In the genomic region with DNA sequence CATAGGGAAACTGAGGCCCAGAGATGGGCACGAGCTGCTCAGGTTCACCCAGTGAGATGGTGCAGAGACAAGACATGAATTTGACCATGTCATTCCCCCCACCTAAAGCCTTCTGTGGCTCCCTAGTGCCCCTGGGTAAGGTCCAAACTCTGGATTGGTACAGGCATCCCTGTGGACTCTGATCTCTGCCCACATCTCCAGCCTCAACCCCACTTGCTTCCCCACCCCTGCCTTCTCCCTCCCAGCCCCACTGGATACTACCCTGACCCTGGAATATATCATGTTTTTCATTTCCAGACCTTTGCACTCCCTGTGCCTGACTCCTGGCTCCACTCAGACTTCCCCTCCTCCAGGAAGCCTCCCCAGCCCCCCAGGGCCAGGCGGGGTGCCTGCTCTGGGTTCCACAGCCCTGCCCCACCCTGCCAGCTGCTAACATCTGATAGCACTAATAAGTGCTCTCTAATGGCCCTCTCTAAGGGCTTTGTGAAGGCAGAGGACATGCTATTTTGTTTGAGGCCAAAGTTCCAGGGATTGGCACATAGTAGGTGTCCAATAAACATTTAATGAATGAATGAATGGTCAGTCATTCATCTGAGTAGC, we compare ENCODE assay signal across 13 cellular contexts. TPM values are rescaled to one million over a fixed set of nuclear protein-coding genes. Genes with fewer than 3 reads are reported as not detected.
DNase-seq lines count a peak whose midpoint lies in the region.
"Had no signal": no experiment of that assay in that cellular context is flagged by ENCODE, and none has a peak within 500 bp of the region (broad histone marks: within the 10 kb centered on the region; RNA-seq: fewer than 3 reads in every experiment).

No MANE protein-coding gene starts in this region.

- peaks cover 3% of the 10 kb centered on the region for H3K79me2 ChIP-seq in trophoblast cell (ENCODE audit: control insufficient read depth, insufficient read depth, low read length, poor library complexity)

- intact Hi-C loops in dendritic cell treated with granulocyte-macrophage colony-stimulating factor and Interleukin-4, amounts not matched to agents 40 ng/mL and 50 ng/mL, for 4 days (cut with micrococcal nuclease): no loop called here

- no peaks in the 10 kb centered on the region for H3K27me3 Mint-ChIP-seq in dendritic cell treated with granulocyte-macrophage colony-stimulating factor and Interleukin-4, amounts not matched to agents 40 ng/mL and 50 ng/mL, for 4 days

- peaks cover 80% of the 10 kb centered on the region for H3K4me1 Mint-ChIP-seq in dendritic cell treated with granulocyte-macrophage colony-stimulating factor and Interleukin-4, amounts not matched to agents 40 ng/mL and 50 ng/mL, for 4 days (ENCODE audit: low read depth)

- peaks cover 0 to 5% (median 0%) of the 10 kb centered on the region in 11 experiments; a peak in 2 of 22 replicates for H3K27me3 ChIP-seq in BLaER1 treated with 17β-estradiol and CSF1 and Interleukin-3, amounts not matched to agents 10 nM and 100 nM
- H3K27me3 ChIP-seq in neuronal stem cell (ENCODE audit: control insufficient read depth in 3 of 3, insufficient read depth in 3 of 3, low read depth in 1 of 3, low read length in 3 of 3) (no peaks in the 10 kb centered on the region), trophoblast cell (ENCODE audit: insufficient read depth, low read length) (no peaks in the 10 kb centered on the region)

- H3K27ac Mint-ChIP-seq in dendritic cell treated with granulocyte-macrophage colony-stimulating factor and Interleukin-4, amounts not matched to agents 40 ng/mL and 50 ng/mL, for 4 days: peak overlapping the region; percentile 97
- H3K27ac Mint-ChIP-seq: CD8-positive, alpha-beta T cell had no signal

- H4K91ac ChIP-seq in neuronal stem cell (ENCODE audit: low read depth, low read length, poor library complexity) (no peak overlapping the region), trophoblast cell (ENCODE audit: low read depth, low read length) (no peak overlapping the region)

- no peak overlapping the region for H3K4me3 ChIP-seq in BLaER1 treated with 17β-estradiol and CSF1 and Interleukin-3, amounts not matched to agents 10 nM and 100 nM
- H3K4me3 ChIP-seq in neuronal stem cell (ENCODE audit: low read length in 2 of 2): no peak overlapping the region
- no peak overlapping the region for H3K4me3 ChIP-seq in trophoblast cell (ENCODE audit: low read depth, low read length)

- no peak overlapping the region for H3K14ac ChIP-seq in neuronal stem cell (ENCODE audit: low read length)
- H3K14ac ChIP-seq in trophoblast cell (ENCODE audit: low read length): no peak overlapping the region

- H2AFZ ChIP-seq in neuronal stem cell (ENCODE audit: low read length) (no peak overlapping the region), trophoblast cell (ENCODE audit: insufficient read depth, low read length, poor library complexity) (no peak overlapping the region)

- POLR2A ChIA-PET in HEK293T (lab: Yijun Ruan, JAX): interaction anchor here (1.3 kb wide), 1 partner anchor 120 kb away, joined by 3 read pairs; no protein-coding TSS in a partner anchor

- H3K9me3 Mint-ChIP-seq in dendritic cell treated with granulocyte-macrophage colony-stimulating factor and Interleukin-4, amounts not matched to agents 40 ng/mL and 50 ng/mL, for 4 days: no peaks in the 10 kb centered on the region
- H3K9me3 Mint-ChIP-seq: CD8-positive, alpha-beta T cell had no signal

- H2BK120ac ChIP-seq in neuronal stem cell (ENCODE audit: low read depth, low read length): no peak overlapping the region
- H2BK120ac ChIP-seq in trophoblast cell (ENCODE audit: insufficient read depth, low read length, poor library complexity): no peak overlapping the region

- H4K20me1 ChIP-seq in BLaER1 treated with 17β-estradiol and CSF1 and Interleukin-3, amounts not matched to agents 10 nM and 100 nM: no peaks in the 10 kb centered on the region; a peak in 1 of 22 replicates

- no peaks in the 10 kb centered on the region for H3K79me1 ChIP-seq in neuronal stem cell (ENCODE audit: low read depth, low read length)
- peaks cover 4% of the 10 kb centered on the region for H3K79me1 ChIP-seq in trophoblast cell (ENCODE audit: low read length)

- peaks cover 6% of the 10 kb centered on the region for H3K36me3 Mint-ChIP-seq in dendritic cell treated with granulocyte-macrophage colony-stimulating factor and Interleukin-4, amounts not matched to agents 40 ng/mL and 50 ng/mL, for 4 days (ENCODE audit: low read depth)
- H3K36me3 Mint-ChIP-seq: CD8-positive, alpha-beta T cell had no signal

- H3K36me3 ChIP-seq in BLaER1 treated with 17β-estradiol and CSF1 and Interleukin-3, amounts not matched to agents 10 nM and 100 nM: no peaks in the 10 kb centered on the region
- peaks cover 0 to 23% of the 10 kb centered on the region in 2 donors for H3K36me3 ChIP-seq in neuronal stem cell (replicated peaks in 1 of 2; ENCODE audit: control insufficient read depth in 2 of 2, insufficient read depth in 2 of 2, low read length in 2 of 2)
- no peaks in the 10 kb centered on the region for H3K36me3 ChIP-seq in trophoblast cell (ENCODE audit: control insufficient read depth in 1 of 2, insufficient read depth in 2 of 2, low read length in 2 of 2)

- WGBS in neuronal stem cell (ENCODE audit: extremely low coverage in 2 of 2, insufficient read length in 2 of 2, insufficient replicate concordance in 1 of 2), 2 donors: no CpG with 5 or more reads among the region's 2 CpGs
- no CpG with 5 or more reads among the region's 2 CpGs for WGBS in trophoblast cell (ENCODE audit: extremely low coverage, insufficient coverage, insufficient read length)

- CTCF ChIA-PET in HEK293T (lab: Yijun Ruan, JAX): interaction anchor here (0.6 to 0.7 kb wide), 2 partner anchors 88 to 220 kb away, joined by 3 read pairs; no protein-coding TSS in a partner anchor

- H3K27ac ChIP-seq in BLaER1 treated with 17β-estradiol and CSF1 and Interleukin-3, amounts not matched to agents 10 nM and 100 nM: peak overlapping the region in 5 of 11 experiments; percentile 28 to 86 (median 79); a peak in 7 of 22 replicates
- H3K27ac ChIP-seq in neuronal stem cell (replicated peaks; ENCODE audit: low read length): no peak overlapping the region
- H3K27ac ChIP-seq in trophoblast cell (ENCODE audit: low read depth, low read length): no peak overlapping the region

- H2BK12ac ChIP-seq in neuronal stem cell (ENCODE audit: low read length): peak overlapping the region; percentile 31
- H2BK12ac ChIP-seq in trophoblast cell (ENCODE audit: low read length): no peak overlapping the region

- H4K8ac ChIP-seq in neuronal stem cell (ENCODE audit: low read depth, low read length) (no peak overlapping the region), trophoblast cell (ENCODE audit: low read depth, low read length) (no peak overlapping the region)

- H3K23ac ChIP-seq in neuronal stem cell (ENCODE audit: low read depth, low read length, poor library complexity) (no peak overlapping the region), trophoblast cell (ENCODE audit: low read length) (no peak overlapping the region)

- H3K9me3 ChIP-seq in BLaER1 treated with 17β-estradiol and CSF1 and Interleukin-3, amounts not matched to agents 10 nM and 100 nM (replicated peaks in 1 of 11): no peaks in the 10 kb centered on the region
- H3K9me3 ChIP-seq in neuronal stem cell (replicated peaks in 1 of 2; ENCODE audit: control insufficient read depth in 2 of 2, insufficient read depth in 1 of 2, low read depth in 1 of 2, low read length in 2 of 2) (no peaks in the 10 kb centered on the region), trophoblast cell (ENCODE audit: insufficient read depth, low read depth, low read length) (no peaks in the 10 kb centered on the region)

- peak; percentile 20 for DNase-seq in OCI-M1 (lab: John Stamatoyannopoulos, UW)
- DNase-seq in neuronal stem cell (ENCODE audit: low spot score): no peak
- no peak for DNase-seq in NCI-H2196 (lab: John Stamatoyannopoulos, UW; ENCODE audit: unreplicated experiment)
- DNase-seq in HEK293T (ENCODE audit: extremely low spot score): no peak
- DNase-seq in trophoblast cell: no peak
- DNase-seq: CD8-positive, alpha-beta T cell; DMS79 treated with DMSO at 0.1 percent for 48 hours; H7; NCI-H1092 treated with DMSO at 0.1 percent for 48 hours; NCI-H1694 treated with DMSO at 0.1 percent for 48 hours; NCI-H446 treated with DMSO at 0.1 percent for 48 hours had no signal

- no peak overlapping the region for H2BK5ac ChIP-seq in neuronal stem cell (ENCODE audit: low read length)
- no peak overlapping the region for H2BK5ac ChIP-seq in trophoblast cell (ENCODE audit: low read depth, low read length, poor library complexity)

- H3K4ac ChIP-seq in neuronal stem cell (ENCODE audit: low read length): no peak overlapping the region
- no peak overlapping the region for H3K4ac ChIP-seq in trophoblast cell (ENCODE audit: low read depth, low read length)

- H2AK5ac ChIP-seq in neuronal stem cell (ENCODE audit: low read depth, low read length): peak overlapping the region; percentile 77
- H2AK5ac ChIP-seq in trophoblast cell (ENCODE audit: low read length): no peak overlapping the region

- H4K12ac ChIP-seq in trophoblast cell (ENCODE audit: low read depth, low read length): no peak overlapping the region

- no peak overlapping the region for H3K18ac ChIP-seq in neuronal stem cell (ENCODE audit: low read length)
- no peak overlapping the region for H3K18ac ChIP-seq in trophoblast cell (ENCODE audit: low read length)

- H2BK15ac ChIP-seq in neuronal stem cell (ENCODE audit: low read length): no peak overlapping the region

- peak overlapping the region in 6 of 11 experiments; percentile 69 to 99 (median 96); a peak in 9 of 22 replicates for H3K4me2 ChIP-seq in BLaER1 treated with 17β-estradiol and CSF1 and Interleukin-3, amounts not matched to agents 10 nM and 100 nM
- H3K4me2 ChIP-seq in neuronal stem cell (ENCODE audit: insufficient read depth, low read length, poor library complexity, severe bottlenecking) (no peak overlapping the region), trophoblast cell (ENCODE audit: low read length) (no peak overlapping the region)

- peak overlapping the region in 1 of 11 experiments; percentile 12; a peak in 1 of 22 replicates for H3K9ac ChIP-seq in BLaER1 treated with 17β-estradiol and CSF1 and Interleukin-3, amounts not matched to agents 10 nM and 100 nM
- H3K9ac ChIP-seq in neuronal stem cell (ENCODE audit: low read depth, low read length, poor library complexity) (no peak overlapping the region), trophoblast cell (ENCODE audit: low read length) (no peak overlapping the region)

- H3K4me3 Mint-ChIP-seq in dendritic cell treated with granulocyte-macrophage colony-stimulating factor and Interleukin-4, amounts not matched to agents 40 ng/mL and 50 ng/mL, for 4 days: no peak overlapping the region
- H3K4me3 Mint-ChIP-seq: CD8-positive, alpha-beta T cell had no signal

- peaks cover 14 to 80% (median 24%) of the 10 kb centered on the region in 10 experiments for H3K4me1 ChIP-seq in BLaER1 treated with 17β-estradiol and CSF1 and Interleukin-3, amounts not matched to agents 10 nM and 100 nM
- H3K4me1 ChIP-seq in neuronal stem cell (ENCODE audit: control insufficient read depth in 2 of 2, insufficient read depth in 1 of 2, low read depth in 1 of 2, low read length in 2 of 2): peaks cover under 1 to 13% of the 10 kb centered on the region in 2 donors
- H3K4me1 ChIP-seq in trophoblast cell (ENCODE audit: control insufficient read depth in 1 of 2, insufficient read depth in 2 of 2, low read length in 2 of 2): peaks cover 7 to 10% of the 10 kb centered on the region in 2 experiments

RNA-seq across cellular contexts. Expression of a gene that starts 1.1 kb away (rescaled TPM):
- 1.0 TPM for polyA plus RNA-seq in neuronal stem cell (2013, experiment 1 of 2)
- 0.90 TPM for polyA plus RNA-seq in neuronal stem cell (2013, experiment 2 of 2)
- 1.4 and 1.8 TPM in 2 replicates for polyA plus RNA-seq in trophoblast cell (2013)

RNA-seq across cellular contexts. Expression of a gene that starts 17.4 kb away (rescaled TPM):
- 0.08 TPM for polyA plus RNA-seq in neuronal stem cell (2013, experiment 1 of 2)
- 0.07 TPM for polyA plus RNA-seq in neuronal stem cell (2013, experiment 2 of 2)
- not detected in 2 replicates for polyA plus RNA-seq in trophoblast cell (2013)

RNA-seq across cellular contexts. Expression of a gene that starts 50.6 kb away (rescaled TPM):
- 8.4 TPM for polyA plus RNA-seq in neuronal stem cell (2013, experiment 1 of 2)
- 8.3 TPM for polyA plus RNA-seq in neuronal stem cell (2013, experiment 2 of 2)
- 0.12 and 0.19 TPM in 2 replicates for polyA plus RNA-seq in trophoblast cell (2013)

Comparison
In these comparisons a context has a peak if more than half of its experiments do, and no peak if none do; other contexts are left out.
1. H3K4me2 ChIP-seq: peak in BLaER1 treated with 17β-estradiol and CSF1 and Interleukin-3, amounts not matched to agents 10 nM and 100 nM (6 of 11); none in neuronal stem cell (single experiment) and trophoblast cell (single experiment).